In genomic region chr5:34001231-34001935, GRCh38 we compare ENCODE assay signal across 1 cellular context.
TF ChIP-seq lines count a peak whose summit lies in the region.

No MANE protein-coding gene starts in this region.

TF ChIP-seq in GM23338, 12 proteins besides CTCF, POLR2A, EP300 and RAD21 (continued from another document):
- TF ChIP-seq ZNF462 (CRISPR knock-in tag; IDR thresholded peaks at IDR 0.05) = no peak
- TF ChIP-seq ZNF114 (CRISPR knock-in tag; IDR thresholded peaks at IDR 0.05) = no peak
- TF ChIP-seq JUNB (IDR thresholded peaks at IDR 0.05; ENCODE audit: unreplicated experiment) = no peak
- TF ChIP-seq ZNF331 (CRISPR knock-in tag; IDR thresholded peaks at IDR 0.05; ENCODE audit: low read depth) = no peak
